Comparison of ENCODE assay signal across 3 cellular contexts in genomic region chrX:115260330-115260729, GRCh38.
A peak's percentile ranks its signal among the peaks of the same experiment; 100 is the strongest.
TF ChIP-seq lines count a peak whose summit lies in the region.

No MANE protein-coding gene starts in this region.

TF ChIP-seq in HEK293, 187 proteins besides CTCF, POLR2A, EP300 and RAD21:
- peak; percentile 59 for TF ChIP-seq OSR2 (tag by site-specific recombination; IDR thresholded peaks at IDR 0.05)
- TF ChIP-seq, protein P1, sequence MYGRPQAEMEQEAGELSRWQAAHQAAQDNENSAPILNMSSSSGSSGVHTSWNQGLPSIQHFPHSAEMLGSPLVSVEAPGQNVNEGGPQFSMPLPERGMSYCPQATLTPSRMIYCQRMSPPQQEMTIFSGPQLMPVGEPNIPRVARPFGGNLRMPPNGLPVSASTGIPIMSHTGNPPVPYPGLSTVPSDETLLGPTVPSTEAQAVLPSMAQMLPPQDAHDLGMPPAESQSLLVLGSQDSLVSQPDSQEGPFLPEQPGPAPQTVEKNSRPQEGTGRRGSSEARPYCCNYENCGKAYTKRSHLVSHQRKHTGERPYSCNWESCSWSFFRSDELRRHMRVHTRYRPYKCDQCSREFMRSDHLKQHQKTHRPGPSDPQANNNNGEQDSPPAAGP (tag by site-specific recombination; IDR thresholded peaks at IDR 0.05) = no peak
- TF ChIP-seq ELK4 (IDR thresholded peaks at IDR 0.05; ENCODE audit: borderline replicate concordance, low read depth, low read length) = no peak
- TF ChIP-seq GLI2 (tag by site-specific recombination; IDR thresholded peaks at IDR 0.05; ENCODE audit: borderline replicate concordance, low read depth) = 0 out of 2 replicates have a peak, but pooled peaks have one; percentile 40
- TF ChIP-seq, protein P2, sequence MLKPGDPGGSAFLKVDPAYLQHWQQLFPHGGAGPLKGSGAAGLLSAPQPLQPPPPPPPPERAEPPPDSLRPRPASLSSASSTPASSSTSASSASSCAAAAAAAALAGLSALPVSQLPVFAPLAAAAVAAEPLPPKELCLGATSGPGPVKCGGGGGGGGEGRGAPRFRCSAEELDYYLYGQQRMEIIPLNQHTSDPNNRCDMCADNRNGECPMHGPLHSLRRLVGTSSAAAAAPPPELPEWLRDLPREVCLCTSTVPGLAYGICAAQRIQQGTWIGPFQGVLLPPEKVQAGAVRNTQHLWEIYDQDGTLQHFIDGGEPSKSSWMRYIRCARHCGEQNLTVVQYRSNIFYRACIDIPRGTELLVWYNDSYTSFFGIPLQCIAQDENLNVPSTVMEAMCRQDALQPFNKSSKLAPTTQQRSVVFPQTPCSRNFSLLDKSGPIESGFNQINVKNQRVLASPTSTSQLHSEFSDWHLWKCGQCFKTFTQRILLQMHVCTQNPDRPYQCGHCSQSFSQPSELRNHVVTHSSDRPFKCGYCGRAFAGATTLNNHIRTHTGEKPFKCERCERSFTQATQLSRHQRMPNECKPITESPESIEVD (tag by site-specific recombination; IDR thresholded peaks at IDR 0.05) = peak; percentile 70

TF ChIP-seq in GM12878, 131 proteins besides CTCF, POLR2A, EP300 and RAD21:
- TF ChIP-seq RELA (IDR thresholded peaks at IDR 0.05; ENCODE audit: borderline replicate concordance, partially characterized antibody) (no peak), ZZZ3 (IDR thresholded peaks at IDR 0.05; ENCODE audit: control insufficient read depth, insufficient read length, low read depth) (no peak), NFXL1 (IDR thresholded peaks at IDR 0.05; ENCODE audit: borderline replicate concordance) (no peak), RB1 (IDR thresholded peaks at IDR 0.05; ENCODE audit: borderline replicate concordance) (no peak), BMI1 (IDR thresholded peaks at IDR 0.05; ENCODE audit: borderline replicate concordance) (no peak), ATF7 (IDR thresholded peaks at IDR 0.05; ENCODE audit: low read depth) (no peak), ZSCAN29 (IDR thresholded peaks at IDR 0.05) (no peak), E2F8 (IDR thresholded peaks at IDR 0.05; ENCODE audit: low read depth, partially characterized antibody) (no peak), ZNF217 (IDR thresholded peaks at IDR 0.05) (no peak)
- TF ChIP-seq, protein P3, sequence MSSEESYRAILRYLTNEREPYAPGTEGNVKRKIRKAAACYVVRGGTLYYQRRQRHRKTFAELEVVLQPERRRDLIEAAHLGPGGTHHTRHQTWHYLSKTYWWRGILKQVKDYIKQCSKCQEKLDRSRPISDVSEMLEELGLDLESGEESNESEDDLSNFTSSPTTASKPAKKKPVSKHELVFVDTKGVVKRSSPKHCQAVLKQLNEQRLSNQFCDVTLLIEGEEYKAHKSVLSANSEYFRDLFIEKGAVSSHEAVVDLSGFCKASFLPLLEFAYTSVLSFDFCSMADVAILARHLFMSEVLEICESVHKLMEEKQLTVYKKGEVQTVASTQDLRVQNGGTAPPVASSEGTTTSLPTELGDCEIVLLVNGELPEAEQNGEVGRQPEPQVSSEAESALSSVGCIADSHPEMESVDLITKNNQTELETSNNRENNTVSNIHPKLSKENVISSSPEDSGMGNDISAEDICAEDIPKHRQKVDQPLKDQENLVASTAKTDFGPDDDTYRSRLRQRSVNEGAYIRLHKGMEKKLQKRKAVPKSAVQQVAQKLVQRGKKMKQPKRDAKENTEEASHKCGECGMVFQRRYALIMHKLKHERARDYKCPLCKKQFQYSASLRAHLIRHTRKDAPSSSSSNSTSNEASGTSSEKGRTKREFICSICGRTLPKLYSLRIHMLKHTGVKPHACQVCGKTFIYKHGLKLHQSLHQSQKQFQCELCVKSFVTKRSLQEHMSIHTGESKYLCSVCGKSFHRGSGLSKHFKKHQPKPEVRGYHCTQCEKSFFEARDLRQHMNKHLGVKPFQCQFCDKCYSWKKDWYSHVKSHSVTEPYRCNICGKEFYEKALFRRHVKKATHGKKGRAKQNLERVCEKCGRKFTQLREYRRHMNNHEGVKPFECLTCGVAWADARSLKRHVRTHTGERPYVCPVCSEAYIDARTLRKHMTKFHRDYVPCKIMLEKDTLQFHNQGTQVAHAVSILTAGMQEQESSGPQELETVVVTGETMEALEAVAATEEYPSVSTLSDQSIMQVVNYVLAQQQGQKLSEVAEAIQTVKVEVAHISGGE (CRISPR knock-in tag; IDR thresholded peaks at IDR 0.05) = no peak
- TF ChIP-seq, protein P4, sequence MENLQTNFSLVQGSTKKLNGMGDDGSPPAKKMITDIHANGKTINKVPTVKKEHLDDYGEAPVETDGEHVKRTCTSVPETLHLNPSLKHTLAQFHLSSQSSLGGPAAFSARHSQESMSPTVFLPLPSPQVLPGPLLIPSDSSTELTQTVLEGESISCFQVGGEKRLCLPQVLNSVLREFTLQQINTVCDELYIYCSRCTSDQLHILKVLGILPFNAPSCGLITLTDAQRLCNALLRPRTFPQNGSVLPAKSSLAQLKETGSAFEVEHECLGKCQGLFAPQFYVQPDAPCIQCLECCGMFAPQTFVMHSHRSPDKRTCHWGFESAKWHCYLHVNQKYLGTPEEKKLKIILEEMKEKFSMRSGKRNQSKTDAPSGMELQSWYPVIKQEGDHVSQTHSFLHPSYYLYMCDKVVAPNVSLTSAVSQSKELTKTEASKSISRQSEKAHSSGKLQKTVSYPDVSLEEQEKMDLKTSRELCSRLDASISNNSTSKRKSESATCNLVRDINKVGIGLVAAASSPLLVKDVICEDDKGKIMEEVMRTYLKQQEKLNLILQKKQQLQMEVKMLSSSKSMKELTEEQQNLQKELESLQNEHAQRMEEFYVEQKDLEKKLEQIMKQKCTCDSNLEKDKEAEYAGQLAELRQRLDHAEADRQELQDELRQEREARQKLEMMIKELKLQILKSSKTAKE (IDR thresholded peaks at IDR 0.05; ENCODE audit: low read depth, poor library complexity, severe bottlenecking) = no peak

TF ChIP-seq in SK-N-SH, 30 proteins besides CTCF, POLR2A, EP300 and RAD21:
- TF ChIP-seq NRF1 (IDR thresholded peaks at IDR 0.05; ENCODE audit: low read depth, low read length) = no peak
TF ChIP-seq in SK-N-SH: peak in this region for 0.
